In the genomic region with DNA sequence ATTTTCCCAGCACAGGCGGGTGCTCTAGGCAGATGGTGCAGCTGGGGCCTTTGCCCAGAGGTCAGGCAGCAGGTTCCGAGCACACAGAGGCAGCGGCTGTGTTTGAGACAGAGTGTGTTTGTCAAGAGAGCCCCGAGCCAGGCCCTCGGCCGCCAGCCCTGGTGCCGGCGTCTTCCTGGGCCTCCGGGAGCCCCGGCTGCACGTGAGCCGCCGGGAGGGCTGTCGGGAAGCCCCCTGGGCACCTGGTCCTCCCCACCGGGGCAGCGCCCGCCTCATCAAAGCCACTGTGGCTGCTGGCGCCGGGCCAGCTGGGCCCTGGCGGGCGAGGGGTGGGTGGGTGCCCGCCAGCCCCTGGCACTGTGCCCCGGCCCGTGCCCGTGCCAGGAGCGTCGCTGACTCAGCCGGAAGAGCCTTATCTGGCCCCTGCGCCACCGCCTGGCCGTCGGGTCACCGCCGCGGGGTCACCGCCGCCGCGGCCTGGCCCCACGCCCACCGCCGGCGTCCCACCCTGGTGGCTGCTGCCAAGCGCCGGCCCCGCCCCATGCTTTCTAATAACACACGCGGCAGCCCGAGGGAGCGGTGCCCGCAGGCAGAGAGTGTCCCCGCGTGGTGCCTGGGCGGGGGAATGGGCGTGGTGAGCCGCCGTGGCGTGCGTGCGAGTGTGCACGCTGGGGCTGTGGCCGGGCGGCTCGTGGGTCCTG, we compare ENCODE assay signal across 8 cellular contexts.
DNase-seq lines count a peak whose midpoint lies in the region; ATAC-seq lines count a peak whose summit lies in the region.

No MANE protein-coding gene starts in this region.

- peak; percentile 55 for ATAC-seq in HG02981 (IDR thresholded peaks at IDR 0.05; ENCODE audit: unreplicated experiment)
- ATAC-seq in HG02763 (IDR thresholded peaks at IDR 0.05; ENCODE audit: unreplicated experiment) = no peak

- DNase-seq in COR-L47 (lab: John Stamatoyannopoulos, UW) (peak; percentile 99), T follicular helper cell (ENCODE audit: low read depth) (peak; percentile 46), amygdala (lab: John Stamatoyannopoulos, UW) (peak in 53 of 56 donors; percentile 13 to 94 (median 64)), hippocampal formation (lab: John Stamatoyannopoulos, UW) (peak; percentile 47 to 51), iPS-NIHi11 (ENCODE audit: low spot score) (no peak)
- DNase-seq in stimulated activated CD4-positive, alpha-beta T cell treated with anti-CD3 and anti-CD28 coated beads, Interleukin-2, amount 100 ng/mL, for 24 hours = peak; percentile 69 to 72
